Comparison of ENCODE assay signal across 1 cellular context in genomic region chr12:51349026-51349425, GRCh38.
TF ChIP-seq lines count a peak whose summit lies in the region.

No MANE protein-coding gene starts in this region.

TF ChIP-seq in GM23338, 12 proteins besides CTCF, POLR2A, EP300 and RAD21:
- TF ChIP-seq JUNB (IDR thresholded peaks at IDR 0.05; ENCODE audit: unreplicated experiment): no peak
- no peak for TF ChIP-seq NANOG (IDR thresholded peaks at IDR 0.05; ENCODE audit: borderline replicate concordance)
- TF ChIP-seq STAT1 (IDR thresholded peaks at IDR 0.05; ENCODE audit: unreplicated experiment): no peak
- no peak for TF ChIP-seq EZH2phosphoT487 (IDR thresholded peaks at IDR 0.05; ENCODE audit: unreplicated experiment)
- TF ChIP-seq, protein P1, sequence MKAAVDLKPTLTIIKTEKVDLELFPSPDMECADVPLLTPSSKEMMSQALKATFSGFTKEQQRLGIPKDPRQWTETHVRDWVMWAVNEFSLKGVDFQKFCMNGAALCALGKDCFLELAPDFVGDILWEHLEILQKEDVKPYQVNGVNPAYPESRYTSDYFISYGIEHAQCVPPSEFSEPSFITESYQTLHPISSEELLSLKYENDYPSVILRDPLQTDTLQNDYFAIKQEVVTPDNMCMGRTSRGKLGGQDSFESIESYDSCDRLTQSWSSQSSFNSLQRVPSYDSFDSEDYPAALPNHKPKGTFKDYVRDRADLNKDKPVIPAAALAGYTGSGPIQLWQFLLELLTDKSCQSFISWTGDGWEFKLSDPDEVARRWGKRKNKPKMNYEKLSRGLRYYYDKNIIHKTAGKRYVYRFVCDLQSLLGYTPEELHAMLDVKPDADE (IDR thresholded peaks at IDR 0.05): no peak
- TF ChIP-seq CREB1 (CRISPR knock-in tag; IDR thresholded peaks at IDR 0.05; ENCODE audit: low read depth): no peak
- TF ChIP-seq POLR2AphosphoS5 (IDR thresholded peaks at IDR 0.05; ENCODE audit: low read depth): no peak
- TF ChIP-seq REST (IDR thresholded peaks at IDR 0.05; ENCODE audit: unreplicated experiment): no peak
- no peak for TF ChIP-seq ZNF331 (CRISPR knock-in tag; IDR thresholded peaks at IDR 0.05; ENCODE audit: low read depth)
- TF ChIP-seq EZH2 (IDR thresholded peaks at IDR 0.05; ENCODE audit: low read depth, unreplicated experiment): no peak
- TF ChIP-seq ZNF114 (CRISPR knock-in tag; IDR thresholded peaks at IDR 0.05): no peak
- no peak for TF ChIP-seq ZNF462 (CRISPR knock-in tag; IDR thresholded peaks at IDR 0.05)
